Comparison of ENCODE assay signal across 29 cellular contexts in genomic region chrX:107541244-107541643, GRCh38.
DNase-seq lines count a peak whose midpoint lies in the region; FAIRE-seq lines count a peak whose summit lies in the region.
"Had no signal": no experiment of that assay in that cellular context is flagged by ENCODE, and none has a peak within 500 bp of the region (broad histone marks: within the 10 kb centered on the region; RNA-seq: fewer than 3 reads in every experiment).

No MANE protein-coding gene starts in this region.

- FAIRE-seq in HTR-8/SVneo (lab: Jason Lieb, UNC): no peak
- FAIRE-seq: D721Med, endometrium had no signal

- intact Hi-C loops in activated T-helper 1 cell treated with anti-CD3 and anti-CD28 coated beads, Interleukin-12 subunit alpha, Interleukin-12 subunit beta, Interleukin-2, Interleukin-4 antibody, amounts not matched to agents 30 ng/mL and 10 ng/mL and 1 ng/mL, durations not matched to agents 14 hours and 24 hours and 36 hours (cut with micrococcal nuclease): no loop called here

- H3K27me3 Mint-ChIP-seq in activated T-helper 1 cell treated with anti-CD3 and anti-CD28 coated beads, Interleukin-12 subunit alpha, Interleukin-12 subunit beta, Interleukin-2, Interleukin-4 antibody, amounts not matched to agents 30 ng/mL and 10 ng/mL and 1 ng/mL, durations not matched to agents 14 hours and 24 hours and 36 hours (ENCODE audit: insufficient read depth): peaks cover 8% of the 10 kb centered on the region
- H3K27me3 Mint-ChIP-seq: activated B cell treated with CpG ODN at 0.5 μM for 24 hours; central memory CD8-positive, alpha-beta T cell had no signal

- H3K4me1 Mint-ChIP-seq in activated T-helper 1 cell treated with anti-CD3 and anti-CD28 coated beads, Interleukin-12 subunit alpha, Interleukin-12 subunit beta, Interleukin-2, Interleukin-4 antibody, amounts not matched to agents 30 ng/mL and 10 ng/mL and 1 ng/mL, durations not matched to agents 14 hours and 24 hours and 36 hours (ENCODE audit: low read depth): no peaks in the 10 kb centered on the region
- H3K4me1 Mint-ChIP-seq: activated CD4-positive, alpha-beta T cell treated with anti-CD3 and anti-CD28 coated beads, Interleukin-2, amount 10 ng/mL, durations not matched to agents 7 days and 5 days; central memory CD8-positive, alpha-beta T cell; stimulated activated naive CD8-positive, alpha-beta T cell treated with anti-CD3 and anti-CD28 coated beads, Interleukin-15, amount 100 ng/mL, for 72 hours; T-cell had no signal

- H3K9me3 Mint-ChIP-seq in activated T-helper 1 cell treated with anti-CD3 and anti-CD28 coated beads, Interleukin-12 subunit alpha, Interleukin-12 subunit beta, Interleukin-2, Interleukin-4 antibody, amounts not matched to agents 30 ng/mL and 10 ng/mL and 1 ng/mL, durations not matched to agents 14 hours and 24 hours and 36 hours: no peaks in the 10 kb centered on the region
- H3K9me3 Mint-ChIP-seq: activated B cell treated with CpG ODN at 0.5 μM for 24 hours; activated CD4-positive, alpha-beta T cell treated with anti-CD3 and anti-CD28 coated beads, Interleukin-2, amount 10 ng/mL, durations not matched to agents 7 days and 5 days; activated T-cell treated with anti-CD3 and anti-CD28 coated beads, Interleukin-2, amount 50 U/mL, for 4 hours; CD4-positive, alpha-beta T cell; central memory CD8-positive, alpha-beta T cell; neural progenitor cell; stimulated activated naive CD8-positive, alpha-beta T cell treated with anti-CD3 and anti-CD28 coated beads, Interleukin-15, amount 100 ng/mL, for 72 hours; T-cell had no signal

- no peak overlapping the region for H3K27ac Mint-ChIP-seq in activated T-helper 1 cell treated with anti-CD3 and anti-CD28 coated beads, Interleukin-12 subunit alpha, Interleukin-12 subunit beta, Interleukin-2, Interleukin-4 antibody, amounts not matched to agents 30 ng/mL and 10 ng/mL and 1 ng/mL, durations not matched to agents 14 hours and 24 hours and 36 hours
- H3K27ac Mint-ChIP-seq: activated B cell treated with CpG ODN at 0.5 μM for 24 hours; activated CD4-positive, alpha-beta T cell treated with anti-CD3 and anti-CD28 coated beads, Interleukin-2, amount 10 ng/mL, durations not matched to agents 7 days and 5 days; CD4-positive, alpha-beta T cell; H9; neural progenitor cell; stimulated activated naive CD8-positive, alpha-beta T cell treated with anti-CD3 and anti-CD28 coated beads, Interleukin-15, amount 100 ng/mL, for 72 hours; T-cell had no signal

- DNase-seq in AG08395 (ENCODE audit: low spot score) (peak; percentile 24), HCEC 1CT (peak; percentile 53), RPMI7951 (ENCODE audit: low read depth) (peak; percentile 65), fibroblast of peridontal ligament (ENCODE audit: extremely low read depth) (peak; percentile 65), T1000 (lab: John Stamatoyannopoulos, UW) (no peak), HTR-8/SVneo (ENCODE audit: insufficient read length, low spot score) (no peak)
- DNase-seq in activated T-helper 1 cell treated with anti-CD3 and anti-CD28 coated beads, Interleukin-12 subunit alpha, Interleukin-12 subunit beta, Interleukin-2, Interleukin-4 antibody, amounts not matched to agents 30 ng/mL and 10 ng/mL and 1 ng/mL, durations not matched to agents 14 hours and 24 hours and 36 hours (ENCODE audit: low spot score): no peak
- no peak for DNase-seq in stimulated activated CD4-positive, alpha-beta T cell treated with anti-CD3 and anti-CD28 coated beads, Interleukin-2, amount 100 ng/mL, for 24 hours
- DNase-seq: 8988T; activated B cell treated with CpG ODN at 0.5 μM for 24 hours; activated CD4-positive, alpha-beta T cell treated with anti-CD3 and anti-CD28 coated beads, Interleukin-2, amount 10 ng/mL, durations not matched to agents 7 days and 5 days; activated naive CD4-positive, alpha-beta T cell treated with Interleukin-2 at 50 U/mL for 16 hours; activated T-cell treated with anti-CD3 and anti-CD28 coated beads, Interleukin-2, amount 50 U/mL, for 4 hours; AML-193; CD4-positive, alpha-beta T cell; dermis blood vessel endothelial cell; H9; NCI-H1048; NCI-H1694; NCI-H446 treated with DMSO at 0.1 percent for 48 hours; NCI-H82; right cardiac atrium; stimulated activated naive CD8-positive, alpha-beta T cell treated with anti-CD3 and anti-CD28 coated beads, Interleukin-15, amount 100 ng/mL, for 72 hours; T-cell; uterus had no signal

- H3K4me3 Mint-ChIP-seq in activated T-helper 1 cell treated with anti-CD3 and anti-CD28 coated beads, Interleukin-12 subunit alpha, Interleukin-12 subunit beta, Interleukin-2, Interleukin-4 antibody, amounts not matched to agents 30 ng/mL and 10 ng/mL and 1 ng/mL, durations not matched to agents 14 hours and 24 hours and 36 hours: no peak overlapping the region
- H3K4me3 Mint-ChIP-seq: activated B cell treated with CpG ODN at 0.5 μM for 24 hours; activated CD4-positive, alpha-beta T cell treated with anti-CD3 and anti-CD28 coated beads, Interleukin-2, amount 10 ng/mL, durations not matched to agents 7 days and 5 days; activated T-cell treated with anti-CD3 and anti-CD28 coated beads, Interleukin-2, amount 50 U/mL, for 4 hours; CD4-positive, alpha-beta T cell; central memory CD8-positive, alpha-beta T cell; H9; neural progenitor cell; stimulated activated naive CD8-positive, alpha-beta T cell treated with anti-CD3 and anti-CD28 coated beads, Interleukin-15, amount 100 ng/mL, for 72 hours; T-cell had no signal

- H3K36me3 Mint-ChIP-seq in activated T-helper 1 cell treated with anti-CD3 and anti-CD28 coated beads, Interleukin-12 subunit alpha, Interleukin-12 subunit beta, Interleukin-2, Interleukin-4 antibody, amounts not matched to agents 30 ng/mL and 10 ng/mL and 1 ng/mL, durations not matched to agents 14 hours and 24 hours and 36 hours (ENCODE audit: low read depth): no peaks in the 10 kb centered on the region
- H3K36me3 Mint-ChIP-seq: T-cell had no signal

Comparison
In these comparisons a context has a peak if more than half of its experiments do, and no peak if none do; other contexts are left out.
1. DNase-seq: peak in AG08395 (single experiment), HCEC 1CT (single experiment), RPMI7951 (single experiment) and fibroblast of peridontal ligament (single experiment); none in activated T-helper 1 cell treated with anti-CD3 and anti-CD28 coated beads, Interleukin-12 subunit alpha, Interleukin-12 subunit beta, Interleukin-2, Interleukin-4 antibody, amounts not matched to agents 30 ng/mL and 10 ng/mL and 1 ng/mL, durations not matched to agents 14 hours and 24 hours and 36 hours (single experiment), T1000 (single experiment), stimulated activated CD4-positive, alpha-beta T cell treated with anti-CD3 and anti-CD28 coated beads, Interleukin-2, amount 100 ng/mL, for 24 hours (0 of 2) and HTR-8/SVneo (single experiment).